Comparison of ENCODE assay signal across 11 cellular contexts in genomic region chr18:22467760-22468553, GRCh38. TPM values are rescaled to one million over a fixed set of nuclear protein-coding genes. Genes with fewer than 3 reads are reported as not detected.
DNase-seq lines count a peak whose midpoint lies in the region; TF ChIP-seq lines count a peak whose summit lies in the region.
"Had no signal": no experiment of that assay in that cellular context is flagged by ENCODE, and none has a peak within 500 bp of the region (broad histone marks: within the 10 kb centered on the region; RNA-seq: fewer than 3 reads in every experiment).

No MANE protein-coding gene starts in this region.

- H3K4me3 ChIP-seq in ACC112 (ENCODE audit: low read depth, low read length) (peak overlapping the region; percentile 62; the same call in 1 of the 2 replicates), ascending aorta (no peak overlapping the region)

- 0 out of 2 replicates have a peak, but pooled peaks cover 3% of the 10 kb centered on the region for H3K36me3 ChIP-seq in ACC112 (ENCODE audit: insufficient read depth, low read length)
- H3K36me3 ChIP-seq in ascending aorta = no peaks in the 10 kb centered on the region

- intact Hi-C loops in ascending aorta (cut with DNase I) = loop anchor here (2.0 kb wide), 4 partner anchors 27 to 283 kb away; no protein-coding TSS in a partner anchor

- no peak for TF ChIP-seq CTCF in ascending aorta (IDR thresholded peaks at IDR 0.05)
- no peak for TF ChIP-seq CTCF in GM10266 (IDR thresholded peaks at IDR 0.05; ENCODE audit: control insufficient read depth, insufficient read depth, low read depth, missing control alignments)

- H3K4me1 ChIP-seq in ACC112 (ENCODE audit: control insufficient read depth, insufficient read depth, low read length, unreplicated experiment) (peaks cover 65% of the 10 kb centered on the region), ascending aorta (peaks cover 23 to 34% of the 10 kb centered on the region in 2 donors)

- H3K27ac ChIP-seq in ACC112 (ENCODE audit: low read depth, low read length) (peak overlapping the region; percentile 97), ascending aorta (peak overlapping the region; percentile 78 to 93)

- H3K9me3 ChIP-seq in ascending aorta = peaks cover 9% of the 10 kb centered on the region in 2 donors

- DNase-seq in HS-27A (ENCODE audit: low read depth) = peak; percentile 98
- DNase-seq in ascending aorta (ENCODE audit: low spot score in 2 of 2) = peak; percentile 43 to 91
- peak; percentile 98 for DNase-seq in iris pigment epithelial cell (ENCODE audit: low read depth)
- no peak for DNase-seq in effector CD8-positive, alpha-beta T cell (lab: John Stamatoyannopoulos, UW)
- no peak for DNase-seq in NCI-H82 treated with DMSO at 0.1 percent for 48 hours (lab: John Stamatoyannopoulos, UW; ENCODE audit: unreplicated experiment)
- no peak for DNase-seq in GM10266 (ENCODE audit: extremely low spot score)
- DNase-seq in NCI-H1436 treated with DMSO at 0.1 percent for 48 hours (lab: John Stamatoyannopoulos, UW) = no peak
- DNase-seq: NCI-H1092; SHP77; stimulated activated CD4-positive, alpha-beta T cell treated with anti-CD3 and anti-CD28 coated beads, Interleukin-2, amount 100 ng/mL, for 24 hours had no signal

- H3K79me2 ChIP-seq in ACC112 (ENCODE audit: control insufficient read depth, insufficient read depth, low read length, unreplicated experiment) = no peaks in the 10 kb centered on the region

- H2AFZ ChIP-seq in ACC112 (ENCODE audit: low read length, unreplicated experiment) = no peak overlapping the region

- no peaks in the 10 kb centered on the region for H3K27me3 ChIP-seq in ACC112 (ENCODE audit: insufficient read depth, low read length)
- H3K27me3 ChIP-seq in ascending aorta = no peaks in the 10 kb centered on the region

RNA-seq across cellular contexts. Expression of gene CTAGE1, which starts 50.2 kb away (rescaled TPM):
- not detected for total RNA-seq in ascending aorta

Comparison
In these comparisons a context has a peak if more than half of its experiments do, and no peak if none do; other contexts are left out.
1. DNase-seq: peak in HS-27A (single experiment), ascending aorta (2 of 2) and iris pigment epithelial cell (single experiment); none in effector CD8-positive, alpha-beta T cell (single experiment), NCI-H82 treated with DMSO at 0.1 percent for 48 hours (single experiment), GM10266 (single experiment) and NCI-H1436 treated with DMSO at 0.1 percent for 48 hours (single experiment).